ENCODE assay signal across 25 cellular contexts in the genomic region with DNA sequence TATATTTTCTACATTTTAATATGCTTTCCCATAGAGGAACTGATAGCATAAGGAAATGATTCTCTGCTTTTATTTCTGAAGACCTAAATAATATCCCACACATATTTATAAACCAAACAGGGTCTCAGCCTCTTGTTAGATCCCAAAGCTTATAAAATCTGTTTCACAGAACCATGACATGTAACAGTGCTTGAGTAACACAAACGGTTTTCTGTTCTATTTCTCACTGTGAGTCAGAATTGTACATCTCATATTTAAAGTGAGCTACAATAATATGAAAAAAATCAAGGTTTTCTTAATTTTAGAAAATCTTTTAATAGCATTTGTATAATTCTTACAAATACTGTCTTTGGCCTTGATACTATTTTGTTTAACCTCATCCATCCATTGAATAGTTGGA.
"Had no signal": no experiment of that assay in that cellular context is flagged by ENCODE, and none has a peak within 500 bp of the region (broad histone marks: within the 10 kb centered on the region; RNA-seq: fewer than 3 reads in every experiment).

No MANE protein-coding gene starts in this region.

- H3K9me3 ChIP-seq: left ventricle myocardium inferior, neutrophil, right atrium auricular region, right lobe of liver, suprapubic skin, thoracic aorta, tibial artery, uterus had no signal

- H3K4me1 Mint-ChIP-seq: natural killer cell, nephron progenitor cell had no signal

- H3K36me3 ChIP-seq: left ventricle myocardium inferior, neural progenitor cell, neutrophil, right atrium auricular region, right lobe of liver, suprapubic skin, thoracic aorta, tibial artery, uterus had no signal

- H3K27ac Mint-ChIP-seq: mesothelial cell of epicardium; naive B cell; natural killer cell; nephron progenitor cell; neural progenitor cell; progenitor cell of endocrine pancreas; stimulated activated naive CD8-positive, alpha-beta T cell treated with anti-CD3 and anti-CD28 coated beads, Interleukin-15, Interleukin-2, amounts not matched to agents 100 ng/mL and 50 ng/mL, for 24 hours; type B pancreatic cell had no signal

- H3K27ac ChIP-seq: hepatocyte, left ventricle myocardium inferior, neural progenitor cell, neutrophil, right atrium auricular region, right lobe of liver, suprapubic skin, thoracic aorta, tibial artery, uterus had no signal

- H3K4me1 ChIP-seq: neural progenitor cell, right lobe of liver, suprapubic skin, uterus had no signal

- H3K9me3 Mint-ChIP-seq: mesothelial cell of epicardium; naive B cell; natural killer cell; nephron progenitor cell; stimulated activated naive CD8-positive, alpha-beta T cell treated with anti-CD3 and anti-CD28 coated beads, Interleukin-15, Interleukin-2, amounts not matched to agents 100 ng/mL and 50 ng/mL, for 24 hours; type B pancreatic cell had no signal

- H3K4me3 ChIP-seq: hepatocyte, left ventricle myocardium inferior, lung, neural progenitor cell, right atrium auricular region, right lobe of liver, smooth muscle cell, suprapubic skin, thoracic aorta, tibial artery, uterus had no signal

- ATAC-seq: natural killer cell, right lobe of liver had no signal

- H3K4me3 Mint-ChIP-seq: mesothelial cell of epicardium; naive B cell; natural killer cell; nephron progenitor cell; neural progenitor cell; stimulated activated naive CD8-positive, alpha-beta T cell treated with anti-CD3 and anti-CD28 coated beads, Interleukin-15, Interleukin-2, amounts not matched to agents 100 ng/mL and 50 ng/mL, for 24 hours; type B pancreatic cell had no signal

- H3K27me3 Mint-ChIP-seq: naive B cell; progenitor cell of endocrine pancreas; stimulated activated naive CD8-positive, alpha-beta T cell treated with anti-CD3 and anti-CD28 coated beads, Interleukin-15, Interleukin-2, amounts not matched to agents 100 ng/mL and 50 ng/mL, for 24 hours; type B pancreatic cell had no signal

- DNase-seq: islet precursor cell; left ventricle myocardium inferior; mesendoderm; naive B cell; natural killer cell; nephron progenitor cell; occipital lobe; right lobe of liver; stimulated activated CD4-positive, alpha-beta T cell treated with anti-CD3 and anti-CD28 coated beads, Interleukin-1b, Interleukin-23, amount 100 ng/mL, for 48 hours; stimulated activated CD4-positive, alpha-beta T cell treated with anti-CD3 and anti-CD28 coated beads, Interleukin-4, amount 100 ng/mL, for 1 hour; stimulated activated naive CD4-positive, alpha-beta T cell; tibial artery; uterus had no signal

- H3K36me3 Mint-ChIP-seq: mesothelial cell of epicardium, natural killer cell, neural progenitor cell, type B pancreatic cell had no signal

- H3K27me3 ChIP-seq: hepatocyte, neural progenitor cell, neutrophil, right atrium auricular region, right lobe of liver, suprapubic skin, tibial artery, uterus had no signal
